In genomic region chr2:109448946-109449788, GRCh38 we compare ENCODE assay signal across 9 cellular contexts.
DNase-seq lines count a peak whose midpoint lies in the region; ATAC-seq and TF ChIP-seq lines count a peak whose summit lies in the region.
"Had no signal": no experiment of that assay in that cellular context is flagged by ENCODE, and none has a peak within 500 bp of the region (broad histone marks: within the 10 kb centered on the region; RNA-seq: fewer than 3 reads in every experiment).

No MANE protein-coding gene starts in this region.

- TF ChIP-seq POLR2A in testis (IDR thresholded peaks at IDR 0.05), result no peak

- H3K36me3 ChIP-seq in right atrium auricular region (no peaks in the 10 kb centered on the region), aorta (ENCODE audit: control insufficient read depth in 1 of 2, insufficient read depth in 2 of 2, low read length in 1 of 2) (no peaks in the 10 kb centered on the region), testis (ENCODE audit: low read depth, missing control alignments) (no peaks in the 10 kb centered on the region)

- DNase-seq in Right ventricle myocardium superior, result peak; percentile 76
- no peak for DNase-seq in right atrium auricular region (ENCODE audit: low spot score)
- DNase-seq in kidney tubule cell (ENCODE audit: low spot score), result peak; percentile 37
- DNase-seq in aorta, result peak; percentile 67 to 78
- DNase-seq in testis, result no peak
- DNase-seq: naive thymus-derived CD8-positive, alpha-beta T cell had no signal

- H3K27ac ChIP-seq in right atrium auricular region (peak overlapping the region in 1 of 2 donors; percentile 8), VCaP (peak overlapping the region; percentile 48), aorta (ENCODE audit: low read depth in 1 of 2, low read length in 2 of 2) (peak overlapping the region in 1 of 2 donors; percentile 3), testis (no peak overlapping the region)

- intact Hi-C loops in Right ventricle myocardium superior (cut with DNase I) (no loop called here), aorta (cut with DNase I) (loop anchor here in 1 of 2 donors (5.0 kb wide), 1 partner anchor 43 kb away; no protein-coding TSS in a partner anchor), testis (cut with DNase I; ENCODE audit: low total_unique reads) (no loop called here)

- ATAC-seq in Right ventricle myocardium superior (ENCODE audit: poor library complexity) (peak; percentile 96), aorta (ENCODE audit: low FRiP score) (no peak), GM21529 (IDR thresholded peaks at IDR 0.05; ENCODE audit: unreplicated experiment) (no peak), GM19023 (IDR thresholded peaks at IDR 0.05; ENCODE audit: unreplicated experiment) (no peak)
- ATAC-seq: naive thymus-derived CD8-positive, alpha-beta T cell had no signal

- H3K9me3 ChIP-seq in right atrium auricular region (peaks cover 0 to 11% of the 10 kb centered on the region in 2 donors), aorta (ENCODE audit: control insufficient read depth, low read length) (no peaks in the 10 kb centered on the region), testis (no peaks in the 10 kb centered on the region)

- peak in 1 of 2 donors; percentile 32 for TF ChIP-seq CTCF in right atrium auricular region (IDR thresholded peaks at IDR 0.05)
- TF ChIP-seq CTCF in VCaP (conservative IDR thresholded peaks at IDR 0.05), result peak; percentile 70
- no peak for TF ChIP-seq CTCF in testis (IDR thresholded peaks at IDR 0.05)

- H3K27me3 ChIP-seq in right atrium auricular region, result no peaks in the 10 kb centered on the region
- H3K27me3 ChIP-seq in aorta (ENCODE audit: control insufficient read depth in 1 of 2, insufficient read depth in 2 of 2, low read length in 1 of 2), result no peaks in the 10 kb centered on the region
- no peaks in the 10 kb centered on the region for H3K27me3 ChIP-seq in testis

- H3K4me1 ChIP-seq in right atrium auricular region, result peaks cover 0 to 23% of the 10 kb centered on the region in 2 donors
- no peaks in the 10 kb centered on the region for H3K4me1 ChIP-seq in aorta (ENCODE audit: control insufficient read depth in 1 of 2, insufficient read depth in 2 of 2, low read length in 2 of 2)
- H3K4me1 ChIP-seq in testis, result no peaks in the 10 kb centered on the region

- 44 to 47% methylated on average over 20 of the region's 20 CpGs for WGBS in aorta, 2 donors
- 89 to 91% methylated on average over 12 to 20 of the region's 20 CpGs for WGBS in testis, 2 donors

- H3K4me3 ChIP-seq in right atrium auricular region, result no peak overlapping the region
- H3K4me3 ChIP-seq in aorta (ENCODE audit: low read length in 2 of 2), result no peak overlapping the region
- H3K4me3 ChIP-seq in testis, result no peak overlapping the region

Comparison
In these comparisons a context has a peak if more than half of its experiments do, and no peak if none do; other contexts are left out.
1. DNase-seq: peak in Right ventricle myocardium superior (single experiment), kidney tubule cell (single experiment) and aorta (2 of 2); none in right atrium auricular region (single experiment) and testis (single experiment).